Comparison of ENCODE assay signal across 1 cellular context in the genomic region with DNA sequence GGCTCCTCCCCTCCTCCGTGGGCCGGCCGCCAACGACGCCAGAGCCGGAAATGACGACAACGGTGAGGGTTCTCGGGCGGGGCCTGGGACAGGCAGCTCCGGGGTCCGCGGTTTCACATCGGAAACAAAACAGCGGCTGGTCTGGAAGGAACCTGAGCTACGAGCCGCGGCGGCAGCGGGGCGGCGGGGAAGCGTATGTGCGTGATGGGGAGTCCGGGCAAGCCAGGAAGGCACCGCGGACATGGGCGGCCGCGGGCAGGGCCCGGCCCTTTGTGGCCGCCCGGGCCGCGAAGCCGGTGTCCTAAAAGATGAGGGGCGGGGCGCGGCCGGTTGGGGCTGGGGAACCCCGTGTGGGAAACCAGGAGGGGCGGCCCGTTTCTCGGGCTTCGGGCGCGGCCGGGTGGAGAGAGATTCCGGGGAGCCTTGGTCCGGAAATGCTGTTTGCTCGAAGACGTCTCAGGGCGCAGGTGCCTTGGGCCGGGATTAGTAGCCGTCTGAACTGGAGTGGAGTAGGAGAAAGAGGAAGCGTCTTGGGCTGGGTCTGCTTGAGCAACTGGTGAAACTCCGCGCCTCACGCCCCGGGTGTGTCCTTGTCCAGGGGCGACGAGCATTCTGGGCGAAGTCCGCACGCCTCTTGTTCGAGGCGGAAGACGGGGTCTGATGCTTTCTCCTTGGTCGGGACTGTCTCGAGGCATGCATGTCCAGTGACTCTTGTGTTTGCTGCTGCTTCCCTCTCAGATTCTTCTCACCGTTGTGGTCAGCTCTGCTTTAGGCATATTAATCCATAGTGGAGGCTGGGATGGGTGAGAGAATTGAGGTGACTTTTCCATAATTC.
TF ChIP-seq lines count a peak whose summit lies in the region.

A gene (plus strand): TSS at position 121 of the 835 bp plus-strand sequence. CDS start 11,513 bp downstream, outside the sequence.

TF ChIP-seq in HCT116, 20 proteins besides CTCF, POLR2A, EP300 and RAD21 (continued from another document):
- TF ChIP-seq, protein P1, sequence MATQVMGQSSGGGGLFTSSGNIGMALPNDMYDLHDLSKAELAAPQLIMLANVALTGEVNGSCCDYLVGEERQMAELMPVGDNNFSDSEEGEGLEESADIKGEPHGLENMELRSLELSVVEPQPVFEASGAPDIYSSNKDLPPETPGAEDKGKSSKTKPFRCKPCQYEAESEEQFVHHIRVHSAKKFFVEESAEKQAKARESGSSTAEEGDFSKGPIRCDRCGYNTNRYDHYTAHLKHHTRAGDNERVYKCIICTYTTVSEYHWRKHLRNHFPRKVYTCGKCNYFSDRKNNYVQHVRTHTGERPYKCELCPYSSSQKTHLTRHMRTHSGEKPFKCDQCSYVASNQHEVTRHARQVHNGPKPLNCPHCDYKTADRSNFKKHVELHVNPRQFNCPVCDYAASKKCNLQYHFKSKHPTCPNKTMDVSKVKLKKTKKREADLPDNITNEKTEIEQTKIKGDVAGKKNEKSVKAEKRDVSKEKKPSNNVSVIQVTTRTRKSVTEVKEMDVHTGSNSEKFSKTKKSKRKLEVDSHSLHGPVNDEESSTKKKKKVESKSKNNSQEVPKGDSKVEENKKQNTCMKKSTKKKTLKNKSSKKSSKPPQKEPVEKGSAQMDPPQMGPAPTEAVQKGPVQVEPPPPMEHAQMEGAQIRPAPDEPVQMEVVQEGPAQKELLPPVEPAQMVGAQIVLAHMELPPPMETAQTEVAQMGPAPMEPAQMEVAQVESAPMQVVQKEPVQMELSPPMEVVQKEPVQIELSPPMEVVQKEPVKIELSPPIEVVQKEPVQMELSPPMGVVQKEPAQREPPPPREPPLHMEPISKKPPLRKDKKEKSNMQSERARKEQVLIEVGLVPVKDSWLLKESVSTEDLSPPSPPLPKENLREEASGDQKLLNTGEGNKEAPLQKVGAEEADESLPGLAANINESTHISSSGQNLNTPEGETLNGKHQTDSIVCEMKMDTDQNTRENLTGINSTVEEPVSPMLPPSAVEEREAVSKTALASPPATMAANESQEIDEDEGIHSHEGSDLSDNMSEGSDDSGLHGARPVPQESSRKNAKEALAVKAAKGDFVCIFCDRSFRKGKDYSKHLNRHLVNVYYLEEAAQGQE (IDR thresholded peaks at IDR 0.05; ENCODE audit: low read depth), result no peak
- TF ChIP-seq CBX3 (IDR thresholded peaks at IDR 0.05; ENCODE audit: low read depth), result no peak
- TF ChIP-seq YY1 (IDR thresholded peaks at IDR 0.05; ENCODE audit: extremely low read depth, insufficient replicate concordance, low read depth, low read length), result no peak
- TF ChIP-seq SIN3A (IDR thresholded peaks at IDR 0.05; ENCODE audit: low read depth), result peak; percentile 72
- no peak for TF ChIP-seq CEBPB (IDR thresholded peaks at IDR 0.05; ENCODE audit: low read depth)
- no peak; the same call in 1 of the 2 replicates for TF ChIP-seq JUND (IDR thresholded peaks at IDR 0.05)
- TF ChIP-seq, protein P2, sequence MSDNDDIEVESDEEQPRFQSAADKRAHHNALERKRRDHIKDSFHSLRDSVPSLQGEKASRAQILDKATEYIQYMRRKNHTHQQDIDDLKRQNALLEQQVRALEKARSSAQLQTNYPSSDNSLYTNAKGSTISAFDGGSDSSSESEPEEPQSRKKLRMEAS (IDR thresholded peaks at IDR 0.05), result peak; percentile 44
- peak; percentile 90 for TF ChIP-seq POLR2AphosphoS5 (IDR thresholded peaks at IDR 0.05; ENCODE audit: low read depth, low read length)
- TF ChIP-seq EZH2 (IDR thresholded peaks at IDR 0.05), result no peak
- 0 out of 2 replicates have a peak, but pooled peaks have one; percentile 7 for TF ChIP-seq EGR1 (IDR thresholded peaks at IDR 0.05; ENCODE audit: low read depth)
- no peak for TF ChIP-seq EZH2phosphoT487 (IDR thresholded peaks at IDR 0.05; ENCODE audit: borderline replicate concordance)
